In the genomic region with DNA sequence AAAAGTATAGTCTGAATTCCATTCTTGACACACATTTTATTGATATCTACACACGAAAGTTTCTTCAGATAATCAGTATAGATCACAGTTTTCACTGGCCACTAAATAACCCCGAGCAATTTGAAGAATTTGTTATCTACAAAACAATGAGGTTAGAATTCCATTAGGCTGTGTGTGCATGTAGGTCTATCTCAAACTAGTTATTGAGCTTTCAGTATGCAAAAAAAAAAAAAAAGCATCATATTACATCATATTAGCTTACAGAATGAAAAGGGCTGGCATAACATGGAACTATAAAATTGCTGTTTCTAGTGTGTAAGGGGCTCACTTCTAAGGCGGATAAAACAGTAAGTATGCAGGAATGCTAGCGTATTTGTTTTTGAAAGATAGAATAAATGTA, we compare ENCODE assay signal across 2 cellular contexts.
TF ChIP-seq lines count a peak whose summit lies in the region.

No MANE protein-coding gene starts in this region.

TF ChIP-seq in HepG2, 621 proteins besides CTCF, POLR2A, EP300 and RAD21:
- TF ChIP-seq BRCA1 (CRISPR knock-in tag; IDR thresholded peaks at IDR 0.05) (no peak), ZNF7 (CRISPR knock-in tag; IDR thresholded peaks at IDR 0.05) (peak; percentile 47; the same call in 1 of the 2 replicates)
- TF ChIP-seq, protein P1, sequence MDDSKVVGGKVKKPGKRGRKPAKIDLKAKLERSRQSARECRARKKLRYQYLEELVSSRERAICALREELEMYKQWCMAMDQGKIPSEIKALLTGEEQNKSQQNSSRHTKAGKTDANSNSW (CRISPR knock-in tag; IDR thresholded peaks at IDR 0.05; ENCODE audit: borderline replicate concordance), result no peak

TF ChIP-seq in SK-N-SH, 30 proteins besides CTCF, POLR2A, EP300 and RAD21:
- 0 out of 2 replicates have a peak, but pooled peaks have one; percentile 7 for TF ChIP-seq JUND (IDR thresholded peaks at IDR 0.05)
- TF ChIP-seq, protein P2, sequence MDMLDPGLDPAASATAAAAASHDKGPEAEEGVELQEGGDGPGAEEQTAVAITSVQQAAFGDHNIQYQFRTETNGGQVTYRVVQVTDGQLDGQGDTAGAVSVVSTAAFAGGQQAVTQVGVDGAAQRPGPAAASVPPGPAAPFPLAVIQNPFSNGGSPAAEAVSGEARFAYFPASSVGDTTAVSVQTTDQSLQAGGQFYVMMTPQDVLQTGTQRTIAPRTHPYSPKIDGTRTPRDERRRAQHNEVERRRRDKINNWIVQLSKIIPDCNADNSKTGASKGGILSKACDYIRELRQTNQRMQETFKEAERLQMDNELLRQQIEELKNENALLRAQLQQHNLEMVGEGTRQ (IDR thresholded peaks at IDR 0.05; ENCODE audit: borderline replicate concordance, low read depth, low read length), result no peak
- TF ChIP-seq NRF1 (IDR thresholded peaks at IDR 0.05; ENCODE audit: low read depth, low read length), result no peak
- TF ChIP-seq SIN3A (IDR thresholded peaks at IDR 0.05; ENCODE audit: borderline replicate concordance, low read depth, low read length), result no peak
- TF ChIP-seq MXI1 (IDR thresholded peaks at IDR 0.05; ENCODE audit: low read depth, low read length), result no peak
- TF ChIP-seq SMC3 (IDR thresholded peaks at IDR 0.05; ENCODE audit: low read depth, low read length), result no peak
- TF ChIP-seq, protein P3, sequence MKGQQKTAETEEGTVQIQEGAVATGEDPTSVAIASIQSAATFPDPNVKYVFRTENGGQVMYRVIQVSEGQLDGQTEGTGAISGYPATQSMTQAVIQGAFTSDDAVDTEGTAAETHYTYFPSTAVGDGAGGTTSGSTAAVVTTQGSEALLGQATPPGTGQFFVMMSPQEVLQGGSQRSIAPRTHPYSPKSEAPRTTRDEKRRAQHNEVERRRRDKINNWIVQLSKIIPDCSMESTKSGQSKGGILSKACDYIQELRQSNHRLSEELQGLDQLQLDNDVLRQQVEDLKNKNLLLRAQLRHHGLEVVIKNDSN (IDR thresholded peaks at IDR 0.05; ENCODE audit: borderline replicate concordance, low read depth), result no peak
- TF ChIP-seq YY1 (IDR thresholded peaks at IDR 0.05; ENCODE audit: low read depth), result no peak
- TF ChIP-seq POLR2AphosphoS5 (IDR thresholded peaks at IDR 0.05; ENCODE audit: low read depth, low read length), result no peak
- peak; percentile 38; the same call in 1 of the 2 replicates for TF ChIP-seq TEAD4 (IDR thresholded peaks at IDR 0.05; ENCODE audit: borderline replicate concordance, insufficient read depth)
